24 cellular contexts compared by ENCODE assay signal in the genomic region with DNA sequence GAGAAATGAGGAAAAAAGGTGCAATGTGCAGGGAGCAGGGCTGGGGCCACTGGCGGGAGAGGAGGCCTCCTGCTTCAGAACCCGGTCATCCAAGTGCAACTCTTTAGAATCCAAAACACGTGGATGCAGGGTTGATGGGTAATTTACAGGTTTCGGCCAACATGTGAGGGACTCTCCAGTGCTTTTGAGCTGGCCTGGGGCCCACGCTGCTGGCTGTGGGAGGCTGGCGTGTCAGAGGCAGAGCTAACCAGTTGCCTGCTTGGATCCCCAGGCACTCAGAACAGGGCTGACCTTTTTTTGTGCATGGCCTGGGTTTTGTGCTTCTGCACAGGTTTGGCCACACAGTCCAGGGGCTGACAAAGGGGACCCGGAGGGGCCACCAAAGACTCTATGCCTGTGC.
A peak's percentile ranks its signal among the peaks of the same experiment; 100 is the strongest.
DNase-seq lines count a peak whose midpoint lies in the region; ATAC-seq, FAIRE-seq and TF ChIP-seq lines count a peak whose summit lies in the region.
"Had no signal": no experiment of that assay in that cellular context is flagged by ENCODE, and none has a peak within 500 bp of the region (broad histone marks: within the 10 kb centered on the region; RNA-seq: fewer than 3 reads in every experiment).

No MANE protein-coding gene starts in this region.

- H3K9me3 Mint-ChIP-seq in T-helper 1 cell treated with Interleukin-12 subunit alpha and Interleukin-12 subunit beta and Interleukin-4 antibody, amounts not matched to agents 30 μg/mL and 1 μg/mL, for 36 hours, result peaks cover 8% of the 10 kb centered on the region
- H3K9me3 Mint-ChIP-seq in GM23338, result peaks cover 3% of the 10 kb centered on the region; the same call in 2 of the 3 replicates

- no peak overlapping the region for H3K56ac ChIP-seq in H1 (replicated peaks; ENCODE audit: insufficient read length, low read depth, low read length)

- H3K4me1 Mint-ChIP-seq in T-helper 1 cell treated with Interleukin-12 subunit alpha and Interleukin-12 subunit beta and Interleukin-4 antibody, amounts not matched to agents 30 μg/mL and 1 μg/mL, for 36 hours (ENCODE audit: low read depth), result peaks cover 25% of the 10 kb centered on the region
- H3K4me1 Mint-ChIP-seq in GM23338, result peaks cover 39% of the 10 kb centered on the region
- H3K4me1 Mint-ChIP-seq: B cell had no signal

- peak overlapping the region; percentile 22 for H3K27ac Mint-ChIP-seq in T-helper 1 cell treated with Interleukin-12 subunit alpha and Interleukin-12 subunit beta and Interleukin-4 antibody, amounts not matched to agents 30 μg/mL and 1 μg/mL, for 36 hours
- H3K27ac Mint-ChIP-seq in GM23338, result no peak overlapping the region
- H3K27ac Mint-ChIP-seq: B cell; CD4-positive, CD25-positive, alpha-beta regulatory T cell had no signal

- H3K27me3 ChIP-seq in H1 (replicated peaks in 1 of 4; ENCODE audit: control insufficient read depth in 3 of 4, extremely low read depth in 1 of 4, insufficient read depth in 3 of 4, low read length in 3 of 4), result no peaks in the 10 kb centered on the region; a peak in 2 of 7 replicates
- no peaks in the 10 kb centered on the region for H3K27me3 ChIP-seq in trophoblast cell (ENCODE audit: insufficient read depth, low read length)
- no peaks in the 10 kb centered on the region for H3K27me3 ChIP-seq in GM23338 (ENCODE audit: insufficient read depth)

- TF ChIP-seq POLR2A in H1 (IDR thresholded peaks at IDR 0.05; ENCODE audit: control extremely low read depth in 1 of 2, low read depth in 2 of 2, low read length in 2 of 2) (no peak), erythroblast (IDR thresholded peaks at IDR 0.05; ENCODE audit: low read length) (no peak)

- H3K4me3 ChIP-seq in H1 (ENCODE audit: extremely low read depth in 1 of 4, insufficient read depth in 2 of 4, low read depth in 3 of 4, low read length in 4 of 4) (no peak overlapping the region), trophoblast cell (ENCODE audit: low read depth, low read length) (no peak overlapping the region), GM23338 (no peak overlapping the region)
- H3K4me3 ChIP-seq: GM23248 had no signal

- H3K36me3 ChIP-seq in H1 (ENCODE audit: control insufficient read depth in 2 of 4, insufficient read depth in 4 of 4, low read length in 3 of 4), result no peaks in the 10 kb centered on the region
- H3K36me3 ChIP-seq in trophoblast cell (ENCODE audit: control insufficient read depth in 1 of 2, insufficient read depth in 2 of 2, low read length in 2 of 2), result no peaks in the 10 kb centered on the region
- H3K36me3 ChIP-seq in GM23338 (ENCODE audit: insufficient read depth), result no peaks in the 10 kb centered on the region

- no peaks in the 10 kb centered on the region for H3F3A ChIP-seq in GM23338 (replicated peaks; ENCODE audit: low read depth)

- no peak for TF ChIP-seq RAD21 in H1 (IDR thresholded peaks at IDR 0.05 in 1 of 2, conservative IDR thresholded peaks at IDR 0.05 in 1 of 2; ENCODE audit: low read depth in 2 of 2, low read length in 2 of 2)

- TF ChIP-seq CTCF in H1 (IDR thresholded peaks at IDR 0.05; ENCODE audit: control extremely low read depth in 1 of 3, insufficient read depth in 1 of 3, low read depth in 1 of 3, low read length in 3 of 3) (no peak), GM23338 (conservative IDR thresholded peaks at IDR 0.05; ENCODE audit: low read depth in 2 of 2) (no peak)

- H3K27me3 Mint-ChIP-seq in T-helper 1 cell treated with Interleukin-12 subunit alpha and Interleukin-12 subunit beta and Interleukin-4 antibody, amounts not matched to agents 30 μg/mL and 1 μg/mL, for 36 hours (ENCODE audit: low read depth), result peaks cover 9% of the 10 kb centered on the region
- peaks cover 11% of the 10 kb centered on the region for H3K27me3 Mint-ChIP-seq in GM23338 (ENCODE audit: insufficient read depth, low read depth, poor library complexity)

- CTCF ChIA-PET in H1 (lab: Charles Lee; ENCODE audit: partially characterized antibody), result interaction anchor here (0.9 to 1.2 kb wide), 2 partner anchors 9 to 77 kb away, joined by 3 read pairs; no protein-coding TSS in a partner anchor

- H3K27ac ChIP-seq in H1 (ENCODE audit: low read depth, low read length), result no peak overlapping the region
- H3K27ac ChIP-seq in trophoblast cell (ENCODE audit: low read depth, low read length), result no peak overlapping the region
- no peak overlapping the region for H3K27ac ChIP-seq in GM23338 (ENCODE audit: low read depth)
- H3K27ac ChIP-seq: GM23248, KMS-11 had no signal

- H3K4me2 ChIP-seq in H1 (ENCODE audit: insufficient read depth in 1 of 2, low read depth in 2 of 2, low read length in 2 of 2) (no peak overlapping the region), trophoblast cell (ENCODE audit: low read length) (no peak overlapping the region), GM23338 (no peak overlapping the region)
- H3K4me2 ChIP-seq: KMS-11, SK-N-SH had no signal

- TF ChIP-seq EP300 in H1 (IDR thresholded peaks at IDR 0.05; ENCODE audit: borderline replicate concordance in 1 of 2, low read depth in 2 of 2, low read length in 2 of 2), result no peak

- no peaks in the 10 kb centered on the region for H3K79me1 ChIP-seq in H1 (ENCODE audit: low read depth, low read length)
- peaks cover 32% of the 10 kb centered on the region for H3K79me1 ChIP-seq in trophoblast cell (ENCODE audit: low read length)

- DNase-seq in T-helper 1 cell (no peak), H1 (ENCODE audit: low read depth in 1 of 2, low spot score in 2 of 2) (no peak), trophoblast cell (no peak), AG20443 (ENCODE audit: low spot score) (no peak), GM23338 (ENCODE audit: low spot score) (no peak), erythroblast (lab: John Stamatoyannopoulos, UW) (no peak)
- DNase-seq: CD4-positive, CD25-positive, alpha-beta regulatory T cell; COR-L47; DMS 273 treated with DMSO at 0.1 percent for 48 hours; GM23248; HCEC 1CT; IMR-90; NCI-H1105; NCI-H1694; NK-92 treated with Interleukin-12 subunit alpha and Interleukin-12 subunit beta, amount 100 ng/mL, for 24 hours; SIG-M5; SK-N-SH had no signal

- 0 out of 2 replicates have a peak, but pooled peaks cover 6% of the 10 kb centered on the region for H3K9me2 ChIP-seq in GM23338 (ENCODE audit: insufficient read depth)
- H3K9me2 ChIP-seq: SK-N-SH had no signal

- H3K4ac ChIP-seq in H1 (replicated peaks; ENCODE audit: insufficient read length, low read depth, low read length) (no peak overlapping the region), trophoblast cell (ENCODE audit: low read depth, low read length) (no peak overlapping the region)

- ATAC-seq in GM23338, result no peak
- ATAC-seq: Panc1 had no signal

- H2AFZ ChIP-seq in H1 (ENCODE audit: low read length), result no peak overlapping the region
- H2AFZ ChIP-seq in trophoblast cell (ENCODE audit: insufficient read depth, low read length, poor library complexity), result no peak overlapping the region
- H2AFZ ChIP-seq in GM23338, result no peak overlapping the region
- H2AFZ ChIP-seq: GM23248 had no signal

- H3K4me1 ChIP-seq in H1 (replicated peaks in 1 of 4; ENCODE audit: control insufficient read depth in 3 of 4, insufficient read depth in 4 of 4, low read length in 3 of 4), result peaks cover 7 to 24% (median 10%) of the 10 kb centered on the region in 4 experiments
- H3K4me1 ChIP-seq in trophoblast cell (ENCODE audit: control insufficient read depth in 1 of 2, insufficient read depth in 2 of 2, low read length in 2 of 2), result peaks cover 29 to 42% of the 10 kb centered on the region in 2 experiments
- peaks cover 4% of the 10 kb centered on the region for H3K4me1 ChIP-seq in GM23338 (ENCODE audit: insufficient read depth)

- H3K4me3 Mint-ChIP-seq in T-helper 1 cell treated with Interleukin-12 subunit alpha and Interleukin-12 subunit beta and Interleukin-4 antibody, amounts not matched to agents 30 μg/mL and 1 μg/mL, for 36 hours, result no peak overlapping the region
- H3K4me3 Mint-ChIP-seq in GM23338, result no peak overlapping the region
- H3K4me3 Mint-ChIP-seq: B cell; CD4-positive, CD25-positive, alpha-beta regulatory T cell had no signal

- peak overlapping the region; percentile 31; the same call in 1 of the 2 replicates for H2BK15ac ChIP-seq in H1 (ENCODE audit: low read length)

- H4K91ac ChIP-seq in H1 (replicated peaks; ENCODE audit: insufficient read length, low read length) (no peak overlapping the region), trophoblast cell (ENCODE audit: low read depth, low read length) (peak overlapping the region; percentile 60)

- peaks cover 1% of the 10 kb centered on the region; the same call in 1 of the 2 replicates for H3K23me2 ChIP-seq in H1 (ENCODE audit: low read depth, low read length)

- no peak overlapping the region for H4K5ac ChIP-seq in H1 (ENCODE audit: insufficient read length, low read depth, low read length)

- no peak for FAIRE-seq in H1 (lab: Jason Lieb, UNC)
- FAIRE-seq: A204.1, GM12892, HTR-8/SVneo had no signal

- H4K8ac ChIP-seq in H1 (ENCODE audit: extremely low read depth, insufficient read depth, low read length) (no peak overlapping the region), trophoblast cell (ENCODE audit: low read depth, low read length) (no peak overlapping the region)

- H2BK5ac ChIP-seq in H1 (ENCODE audit: low read depth, low read length) (no peak overlapping the region), trophoblast cell (ENCODE audit: low read depth, low read length, poor library complexity) (no peak overlapping the region)

- no peak overlapping the region for H3K23ac ChIP-seq in H1 (ENCODE audit: insufficient read length)
- H3K23ac ChIP-seq in trophoblast cell (ENCODE audit: low read length), result no peak overlapping the region

- H4K20me1 ChIP-seq in H1 (replicated peaks in 1 of 2; ENCODE audit: control insufficient read depth in 1 of 2, insufficient read depth in 2 of 2, low read length in 2 of 2) (no peaks in the 10 kb centered on the region), GM23338 (replicated peaks; ENCODE audit: insufficient read depth) (no peaks in the 10 kb centered on the region)

- 95% methylated on average over 7 of the region's 7 CpGs; no CpG with 5 or more reads in 1 of the 2 experiments for WGBS in H1 (ENCODE audit: extremely low coverage in 1 of 2, insufficient coverage in 1 of 2, insufficient read length in 1 of 2, insufficient replicate concordance in 2 of 2, low coverage in 1 of 2, low lambda C conversion rate in 2 of 2, missing lambda C conversion rate in 1 of 2), 2 experiments
- WGBS in trophoblast cell (ENCODE audit: extremely low coverage, insufficient coverage, insufficient read length), result no CpG with 5 or more reads among the region's 7 CpGs

- H3K18ac ChIP-seq in H1 (ENCODE audit: extremely low read depth, low read length) (no peak overlapping the region), trophoblast cell (ENCODE audit: low read length) (no peak overlapping the region)

- no peak overlapping the region for H2BK20ac ChIP-seq in H1 (ENCODE audit: low read length)

- H2BK12ac ChIP-seq in H1 (ENCODE audit: low read depth, low read length) (no peak overlapping the region), trophoblast cell (ENCODE audit: low read length) (peak overlapping the region; percentile 67)

- no peaks in the 10 kb centered on the region; a peak in 1 of 4 replicates for H3K9me3 ChIP-seq in H1 (ENCODE audit: insufficient read depth in 2 of 2, low read depth in 1 of 2, low read length in 1 of 2)
- peaks cover under 1% of the 10 kb centered on the region for H3K9me3 ChIP-seq in trophoblast cell (ENCODE audit: insufficient read depth, low read depth, low read length)
- H3K9me3 ChIP-seq: SK-N-SH had no signal

- H4K12ac ChIP-seq in trophoblast cell (ENCODE audit: low read depth, low read length), result no peak overlapping the region

- H3K79me2 ChIP-seq in H1 (ENCODE audit: control insufficient read depth in 1 of 2, insufficient read depth in 2 of 2, low read length in 2 of 2) (no peaks in the 10 kb centered on the region), trophoblast cell (ENCODE audit: control insufficient read depth, insufficient read depth, low read length, poor library complexity) (peaks cover 6% of the 10 kb centered on the region), GM23338 (replicated peaks; ENCODE audit: insufficient read depth) (no peaks in the 10 kb centered on the region)

- H2AK5ac ChIP-seq in H1 (ENCODE audit: low read depth, low read length), result no peak overlapping the region
- H2AK5ac ChIP-seq in trophoblast cell (ENCODE audit: low read length), result peak overlapping the region; percentile 62

- peaks cover 4% of the 10 kb centered on the region for H3K36me3 Mint-ChIP-seq in T-helper 1 cell treated with Interleukin-12 subunit alpha and Interleukin-12 subunit beta and Interleukin-4 antibody, amounts not matched to agents 30 μg/mL and 1 μg/mL, for 36 hours (ENCODE audit: low read depth)
- H3K36me3 Mint-ChIP-seq in GM23338 (ENCODE audit: low read depth), result peaks cover 2% of the 10 kb centered on the region; the same call in 2 of the 3 replicates
- H3K36me3 Mint-ChIP-seq: CD4-positive, CD25-positive, alpha-beta regulatory T cell had no signal

- H2BK120ac ChIP-seq in H1 (replicated peaks; ENCODE audit: low read depth, low read length) (no peak overlapping the region), trophoblast cell (ENCODE audit: insufficient read depth, low read length, poor library complexity) (peak overlapping the region; percentile 21)

- POLR2A ChIA-PET in H1 (lab: Charles Lee; ENCODE audit: partially characterized antibody), result interaction anchor here (1.3 to 2.7 kb wide), 2 partner anchors 11 to 62 kb away, joined by 5 to 20 read pairs; a partner anchor contains a TSS

- H3K14ac ChIP-seq in H1 (ENCODE audit: insufficient read length) (no peak overlapping the region), trophoblast cell (ENCODE audit: low read length) (peak overlapping the region; percentile 51)

- H3K9ac ChIP-seq in H1 (replicated peaks in 1 of 4; ENCODE audit: extremely low read depth in 1 of 4, low read depth in 3 of 4, low read length in 3 of 4) (no peak overlapping the region), trophoblast cell (ENCODE audit: low read length) (no peak overlapping the region)
- H3K9ac ChIP-seq: GM23248, KMS-11, SK-N-SH had no signal
